9 cellular contexts compared by ENCODE assay signal in genomic region chr1:31239653-31240241, GRCh38. TPM values are rescaled to one million over a fixed set of nuclear protein-coding genes. Genes with fewer than 3 reads are reported as not detected.
A peak's percentile ranks its signal among the peaks of the same experiment; 100 is the strongest.
DNase-seq lines count a peak whose midpoint lies in the region; ATAC-seq, FAIRE-seq and TF ChIP-seq lines count a peak whose summit lies in the region.
"Had no signal": no experiment of that assay in that cellular context is flagged by ENCODE, and none has a peak within 500 bp of the region (broad histone marks: within the 10 kb centered on the region; RNA-seq: fewer than 3 reads in every experiment).

TSS of gene NKAIN1 (minus strand) at chr1:31239887. CDS start at chr1:31239547, 340 bp downstream.

- H3K4me3 Mint-ChIP-seq in CD8-positive, alpha-beta T cell: peak within 1 kb of the TSS; percentile 42

- no peak within 1 kb of the TSS for H3K9ac ChIP-seq in kidney (ENCODE audit: low read length in 2 of 2)

- FAIRE-seq in kidney (lab: Jason Lieb, UNC): no peak

- no peaks in the 10 kb centered on the region for H3K9me3 Mint-ChIP-seq in CD8-positive, alpha-beta T cell

- TF ChIP-seq EP300 in suprapubic skin (IDR thresholded peaks at IDR 0.05): no peak

- H3K27ac Mint-ChIP-seq in CD8-positive, alpha-beta T cell: no peak within 1 kb of the TSS

- no peak within 1 kb of the TSS for H3K4me3 ChIP-seq in CD8-positive, alpha-beta T cell (ENCODE audit: low read depth, low read length)
- H3K4me3 ChIP-seq in MG63 (peak within 1 kb of the TSS; percentile 39), body of pancreas (no peak within 1 kb of the TSS), kidney (ENCODE audit: low read length in 2 of 2) (no peak within 1 kb of the TSS), suprapubic skin (peak within 1 kb of the TSS; percentile 48)
- H3K4me3 ChIP-seq: lung had no signal

- no peak for ATAC-seq in CD8-positive, alpha-beta T cell
- ATAC-seq in body of pancreas (peak; percentile 51), sciatic nerve (no peak), HG03457 (IDR thresholded peaks at IDR 0.05; ENCODE audit: unreplicated experiment) (no peak), GM19452 (IDR thresholded peaks at IDR 0.05; ENCODE audit: unreplicated experiment) (no peak)

- no peak for TF ChIP-seq CTCF in CD8-positive, alpha-beta T cell (IDR thresholded peaks at IDR 0.05)
- TF ChIP-seq CTCF in body of pancreas (IDR thresholded peaks at IDR 0.05) (no peak), kidney (IDR thresholded peaks at IDR 0.05; ENCODE audit: borderline replicate concordance, extremely low read depth, insufficient read depth) (no peak), suprapubic skin (IDR thresholded peaks at IDR 0.05) (no peak)

- H3K4me1 ChIP-seq in CD8-positive, alpha-beta T cell (ENCODE audit: insufficient read depth, low read length): no peaks in the 10 kb centered on the region
- peaks cover 19% of the 10 kb centered on the region for H3K4me1 ChIP-seq in body of pancreas
- peaks cover 0 to 3% of the 10 kb centered on the region in 2 donors for H3K4me1 ChIP-seq in kidney (ENCODE audit: control insufficient read depth in 1 of 2, insufficient read depth in 1 of 2, low read depth in 1 of 2, low read length in 2 of 2)
- peaks cover 15% of the 10 kb centered on the region for H3K4me1 ChIP-seq in suprapubic skin

- H3K9me3 ChIP-seq in CD8-positive, alpha-beta T cell (ENCODE audit: low read length): no peaks in the 10 kb centered on the region
- H3K9me3 ChIP-seq in MG63: no peaks in the 10 kb centered on the region
- H3K9me3 ChIP-seq in body of pancreas: no peaks in the 10 kb centered on the region
- H3K9me3 ChIP-seq in kidney (ENCODE audit: control insufficient read depth in 1 of 2, low read length in 2 of 2): no peaks in the 10 kb centered on the region
- no peaks in the 10 kb centered on the region for H3K9me3 ChIP-seq in suprapubic skin

- intact Hi-C loops in CD8-positive, alpha-beta T cell (cut with DNase I, micrococcal nuclease): no loop called here
- intact Hi-C loops in body of pancreas (cut with DNase I) (no loop called here), kidney (cut with DNase I) (no loop called here), sciatic nerve (cut with DNase I) (no loop called here)

- peaks cover 41% of the 10 kb centered on the region for H3K27me3 Mint-ChIP-seq in CD8-positive, alpha-beta T cell (ENCODE audit: low read depth)

- WGBS in body of pancreas, 2 donors: 0 to 3% methylated on average over 4 to 27 of the region's 57 CpGs
- 1% methylated on average over 23 of the region's 57 CpGs for WGBS in suprapubic skin

- H3K27ac ChIP-seq in CD8-positive, alpha-beta T cell (ENCODE audit: low read depth, low read length): no peak within 1 kb of the TSS
- no peak within 1 kb of the TSS for H3K27ac ChIP-seq in body of pancreas
- no peak within 1 kb of the TSS for H3K27ac ChIP-seq in kidney (ENCODE audit: low read depth in 2 of 2, low read length in 2 of 2)
- no peak within 1 kb of the TSS for H3K27ac ChIP-seq in suprapubic skin

- TF ChIP-seq POLR2A in body of pancreas (IDR thresholded peaks at IDR 0.05) (no peak), suprapubic skin (IDR thresholded peaks at IDR 0.05) (no peak)

- H3K27me3 ChIP-seq in CD8-positive, alpha-beta T cell (ENCODE audit: insufficient read depth, low read length): peaks cover 8% of the 10 kb centered on the region
- H3K27me3 ChIP-seq in MG63 (peaks cover 13% of the 10 kb centered on the region), body of pancreas (peaks cover 0 to 12% of the 10 kb centered on the region in 2 donors), suprapubic skin (peaks cover 57% of the 10 kb centered on the region)

- DNase-seq in CD8-positive, alpha-beta T cell: no peak
- peak; percentile 60 for DNase-seq in MG63
- DNase-seq in body of pancreas: peak in 2 of 4 donors; percentile 12 to 23
- DNase-seq in kidney: peak; percentile 71
- DNase-seq in suprapubic skin (ENCODE audit: low spot score in 2 of 2): no peak
- no peak for DNase-seq in sciatic nerve (ENCODE audit: low spot score)

- H3K36me3 ChIP-seq in CD8-positive, alpha-beta T cell (ENCODE audit: insufficient read depth, low read length): no peaks in the 10 kb centered on the region
- no peaks in the 10 kb centered on the region for H3K36me3 ChIP-seq in MG63
- H3K36me3 ChIP-seq in body of pancreas (replicated peaks in 1 of 2; ENCODE audit: insufficient read depth in 1 of 2, low read depth in 2 of 2): no peaks in the 10 kb centered on the region
- H3K36me3 ChIP-seq in kidney (ENCODE audit: control insufficient read depth in 1 of 2, insufficient read depth in 2 of 2, low read length in 2 of 2): no peaks in the 10 kb centered on the region
- H3K36me3 ChIP-seq in suprapubic skin: no peaks in the 10 kb centered on the region

- H3K4me1 Mint-ChIP-seq in CD8-positive, alpha-beta T cell (ENCODE audit: low read depth): peaks cover 14% of the 10 kb centered on the region

- POLR2A ChIA-PET in CD8-positive, alpha-beta T cell (lab: Charles Lee): no interaction called here

- no peaks in the 10 kb centered on the region for H3K36me3 Mint-ChIP-seq in CD8-positive, alpha-beta T cell

- CTCF ChIA-PET in CD8-positive, alpha-beta T cell (lab: Charles Lee): no interaction called here

RNA-seq across cellular contexts. Expression of gene NKAIN1, which starts in this region (rescaled TPM):
- not detected for total RNA-seq in CD8-positive, alpha-beta T cell
- total RNA-seq in MG63 (2014; rRNA removed; shearing (Covaris generic); ENCODE audit: low replicate concordance): 0.43 and 1.0 TPM in 2 replicates
- total RNA-seq in body of pancreas: not detected
- 0.19 TPM for total RNA-seq in kidney
- 0.34 TPM for polyA plus RNA-seq in kidney (ENCODE audit: insufficient read depth, low read depth, low replicate concordance)
- 1 to 10 TPM in 3 of 4 donors, under 1 TPM in 1; 0.64 to 2.5 (median 1.5) TPM for total RNA-seq in suprapubic skin
- 0.13 TPM for total RNA-seq in sciatic nerve
- total RNA-seq: lung had no signal

Comparison
In these comparisons a context has a peak if more than half of its experiments do, and no peak if none do; other contexts are left out.
1. Peak in ATAC-seq in body of pancreas; RNA of the gene not detected or under 1 TPM.
2. Peak in DNase-seq in kidney; RNA of the gene not detected or under 1 TPM.
3. H3K4me3 ChIP-seq: peak in MG63 (single experiment) and suprapubic skin (single experiment); none in CD8-positive, alpha-beta T cell (single experiment), body of pancreas (0 of 2) and kidney (0 of 2).